ENCODE assay signal across 23 cellular contexts in the genomic region with DNA sequence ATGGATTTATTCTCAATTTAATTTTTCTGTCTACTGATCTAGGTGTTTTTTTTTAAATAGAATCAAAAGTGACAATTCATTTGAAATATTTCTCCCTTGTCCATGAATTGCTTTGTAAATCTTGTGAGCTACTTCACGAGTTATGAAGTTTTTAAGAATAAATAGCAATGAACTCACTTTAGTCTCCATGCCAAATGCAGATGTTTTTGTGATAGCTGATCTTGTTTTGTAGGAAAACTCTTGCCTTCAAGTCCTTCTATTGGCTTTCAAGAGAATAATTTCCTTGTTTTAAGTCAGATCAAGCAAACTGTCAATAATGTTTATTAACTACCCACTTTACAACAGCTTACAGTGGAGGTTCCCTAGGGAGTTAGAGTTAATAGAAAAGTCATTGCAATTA.
A peak's percentile ranks its signal among the peaks of the same experiment; 100 is the strongest.
DNase-seq lines count a peak whose midpoint lies in the region; ATAC-seq and TF ChIP-seq lines count a peak whose summit lies in the region.
"Had no signal": no experiment of that assay in that cellular context is flagged by ENCODE, and none has a peak within 500 bp of the region (broad histone marks: within the 10 kb centered on the region; RNA-seq: fewer than 3 reads in every experiment).

No MANE protein-coding gene starts in this region.

- H3K27ac Mint-ChIP-seq in osteocyte (ENCODE audit: unreplicated experiment): peak overlapping the region; percentile 89
- H3K27ac Mint-ChIP-seq in naive thymus-derived CD8-positive, alpha-beta T cell: no peak overlapping the region
- H3K27ac Mint-ChIP-seq: CD4-positive, alpha-beta memory T cell; IgD-negative memory B cell had no signal

- peaks cover 86% of the 10 kb centered on the region for H3K4me1 Mint-ChIP-seq in osteocyte (ENCODE audit: unreplicated experiment)
- H3K4me1 Mint-ChIP-seq in naive thymus-derived CD8-positive, alpha-beta T cell: no peaks in the 10 kb centered on the region
- H3K4me1 Mint-ChIP-seq: CD4-positive, alpha-beta memory T cell had no signal

- H3K4me3 Mint-ChIP-seq in osteocyte (ENCODE audit: unreplicated experiment): no peak overlapping the region
- H3K4me3 Mint-ChIP-seq in naive thymus-derived CD8-positive, alpha-beta T cell: no peak overlapping the region
- H3K4me3 Mint-ChIP-seq: CD4-positive, alpha-beta memory T cell; IgD-negative memory B cell had no signal

- peak overlapping the region; percentile 41 for H3K9ac ChIP-seq in adipocyte (ENCODE audit: low read length)
- H3K9ac ChIP-seq: BLaER1 treated with 17β-estradiol and CSF1 and Interleukin-3, amounts not matched to agents 10 nM and 100 nM had no signal

- H3K27me3 Mint-ChIP-seq in osteocyte (ENCODE audit: unreplicated experiment): no peaks in the 10 kb centered on the region
- H3K27me3 Mint-ChIP-seq in naive thymus-derived CD8-positive, alpha-beta T cell: peaks cover 0 to 15% (median 7%) of the 10 kb centered on the region in 5 donors

- H3K4me3 ChIP-seq in adipocyte (ENCODE audit: low read length): peak overlapping the region; percentile 58
- H3K4me3 ChIP-seq: BLaER1 treated with 17β-estradiol and CSF1 and Interleukin-3, amounts not matched to agents 10 nM and 100 nM had no signal

- intact Hi-C loops in head of caudate nucleus (cut with DNase I): no loop called here

- no peaks in the 10 kb centered on the region for H3K9me3 ChIP-seq in adipocyte (ENCODE audit: control insufficient read depth, low read length)
- H3K9me3 ChIP-seq: BLaER1 treated with 17β-estradiol and CSF1 and Interleukin-3, amounts not matched to agents 10 nM and 100 nM; Caco-2 had no signal

- no peak for ATAC-seq in omental fat pad (ENCODE audit: low FRiP score)
- no peak for ATAC-seq in naive thymus-derived CD8-positive, alpha-beta T cell
- ATAC-seq: HCT116, Panc1 had no signal

- TF ChIP-seq CTCF in osteocyte (IDR thresholded peaks at IDR 0.05) (no peak), omental fat pad (IDR thresholded peaks at IDR 0.05) (no peak)

- POLR2A ChIA-PET in naive thymus-derived CD8-positive, alpha-beta T cell (lab: Charles Lee): no interaction called here

- DNase-seq in adipocyte (ENCODE audit: low read depth) (no peak), fibroblast of peridontal ligament (ENCODE audit: extremely low read depth) (peak; percentile 61), osteocyte (ENCODE audit: extremely low spot score, unreplicated experiment) (no peak), omental fat pad (ENCODE audit: low spot score) (no peak), head of caudate nucleus (no peak)
- DNase-seq in effector CD8-positive, alpha-beta T cell (lab: John Stamatoyannopoulos, UW): no peak
- no peak for DNase-seq in naive thymus-derived CD8-positive, alpha-beta T cell
- DNase-seq: ACHN; Caco-2; CD4-positive, alpha-beta memory T cell; GOT3; MV-4-11; NCI-H1105 treated with DMSO at 0.1 percent for 48 hours; NCI-H1694; NCI-H2081; NCI-H2171; NCI-H524 treated with DMSO at 0.1 percent for 48 hours; NCI-H82; SIG-M5 had no signal

- H3K36me3 ChIP-seq in adipocyte (ENCODE audit: control insufficient read depth, insufficient read depth, low read length, severe bottlenecking): no peaks in the 10 kb centered on the region
- H3K36me3 ChIP-seq: BLaER1 treated with 17β-estradiol and CSF1 and Interleukin-3, amounts not matched to agents 10 nM and 100 nM had no signal

- H3K4me1 ChIP-seq in adipocyte (ENCODE audit: control insufficient read depth, insufficient read depth, low read length): peaks cover 51% of the 10 kb centered on the region
- H3K4me1 ChIP-seq: BLaER1 treated with 17β-estradiol and CSF1 and Interleukin-3, amounts not matched to agents 10 nM and 100 nM; Caco-2 had no signal

- H3K36me3 Mint-ChIP-seq in osteocyte (ENCODE audit: unreplicated experiment): peaks cover 41% of the 10 kb centered on the region
- no peaks in the 10 kb centered on the region for H3K36me3 Mint-ChIP-seq in naive thymus-derived CD8-positive, alpha-beta T cell
- H3K36me3 Mint-ChIP-seq: CD4-positive, alpha-beta memory T cell; IgD-negative memory B cell had no signal

- H3K27me3 ChIP-seq in adipocyte (replicated peaks; ENCODE audit: control insufficient read depth, insufficient read depth, low read length): no peaks in the 10 kb centered on the region
- H3K27me3 ChIP-seq: BLaER1 treated with 17β-estradiol and CSF1 and Interleukin-3, amounts not matched to agents 10 nM and 100 nM had no signal

- peaks cover 3% of the 10 kb centered on the region for H3K9me3 Mint-ChIP-seq in osteocyte (ENCODE audit: unreplicated experiment)
- peaks cover 0 to 2% (median 0%) of the 10 kb centered on the region in 9 donors for H3K9me3 Mint-ChIP-seq in naive thymus-derived CD8-positive, alpha-beta T cell
- H3K9me3 Mint-ChIP-seq: IgD-negative memory B cell had no signal
